1 cellular context compared by ENCODE assay signal in the genomic region with DNA sequence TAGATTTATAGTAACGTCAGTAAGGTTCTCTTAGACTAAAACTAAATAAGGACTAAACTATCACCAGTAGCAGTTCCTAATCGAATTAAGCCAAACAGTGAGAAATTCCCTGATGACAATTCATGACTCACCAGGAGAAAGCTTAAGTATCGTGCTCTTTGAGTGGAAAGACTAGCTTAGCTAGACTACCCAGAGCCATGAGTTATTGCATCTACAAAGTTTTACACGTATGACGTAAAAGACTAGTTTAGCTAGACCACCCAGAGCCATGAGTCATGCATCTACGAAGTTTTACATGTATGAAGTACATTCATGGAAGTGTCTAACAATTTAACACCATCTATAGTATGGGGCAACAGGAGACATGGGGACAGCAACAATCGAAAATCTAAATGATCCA.
TF ChIP-seq lines count a peak whose summit lies in the region.

No MANE protein-coding gene starts in this region.

TF ChIP-seq in HEK293, 187 proteins besides CTCF, POLR2A, EP300 and RAD21 (continued from another document):
- TF ChIP-seq PRDM6 (tag by site-specific recombination; IDR thresholded peaks at IDR 0.05) = peak; percentile 97
- TF ChIP-seq, protein P1, sequence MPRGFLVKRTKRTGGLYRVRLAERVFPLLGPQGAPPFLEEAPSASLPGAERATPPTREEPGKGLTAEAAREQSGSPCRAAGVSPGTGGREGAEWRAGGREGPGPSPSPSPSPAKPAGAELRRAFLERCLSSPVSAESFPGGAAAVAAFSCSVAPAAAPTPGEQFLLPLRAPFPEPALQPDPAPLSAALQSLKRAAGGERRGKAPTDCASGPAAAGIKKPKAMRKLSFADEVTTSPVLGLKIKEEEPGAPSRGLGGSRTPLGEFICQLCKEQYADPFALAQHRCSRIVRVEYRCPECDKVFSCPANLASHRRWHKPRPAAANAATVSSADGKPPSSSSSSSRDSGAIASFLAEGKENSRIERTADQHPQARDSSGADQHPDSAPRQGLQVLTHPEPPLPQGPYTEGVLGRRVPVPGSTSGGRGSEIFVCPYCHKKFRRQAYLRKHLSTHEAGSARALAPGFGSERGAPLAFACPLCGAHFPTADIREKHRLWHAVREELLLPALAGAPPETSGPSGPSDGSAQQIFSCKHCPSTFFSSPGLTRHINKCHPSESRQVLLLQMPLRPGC (tag by site-specific recombination; IDR thresholded peaks at IDR 0.05) = peak; percentile 75
- TF ChIP-seq, protein P2, sequence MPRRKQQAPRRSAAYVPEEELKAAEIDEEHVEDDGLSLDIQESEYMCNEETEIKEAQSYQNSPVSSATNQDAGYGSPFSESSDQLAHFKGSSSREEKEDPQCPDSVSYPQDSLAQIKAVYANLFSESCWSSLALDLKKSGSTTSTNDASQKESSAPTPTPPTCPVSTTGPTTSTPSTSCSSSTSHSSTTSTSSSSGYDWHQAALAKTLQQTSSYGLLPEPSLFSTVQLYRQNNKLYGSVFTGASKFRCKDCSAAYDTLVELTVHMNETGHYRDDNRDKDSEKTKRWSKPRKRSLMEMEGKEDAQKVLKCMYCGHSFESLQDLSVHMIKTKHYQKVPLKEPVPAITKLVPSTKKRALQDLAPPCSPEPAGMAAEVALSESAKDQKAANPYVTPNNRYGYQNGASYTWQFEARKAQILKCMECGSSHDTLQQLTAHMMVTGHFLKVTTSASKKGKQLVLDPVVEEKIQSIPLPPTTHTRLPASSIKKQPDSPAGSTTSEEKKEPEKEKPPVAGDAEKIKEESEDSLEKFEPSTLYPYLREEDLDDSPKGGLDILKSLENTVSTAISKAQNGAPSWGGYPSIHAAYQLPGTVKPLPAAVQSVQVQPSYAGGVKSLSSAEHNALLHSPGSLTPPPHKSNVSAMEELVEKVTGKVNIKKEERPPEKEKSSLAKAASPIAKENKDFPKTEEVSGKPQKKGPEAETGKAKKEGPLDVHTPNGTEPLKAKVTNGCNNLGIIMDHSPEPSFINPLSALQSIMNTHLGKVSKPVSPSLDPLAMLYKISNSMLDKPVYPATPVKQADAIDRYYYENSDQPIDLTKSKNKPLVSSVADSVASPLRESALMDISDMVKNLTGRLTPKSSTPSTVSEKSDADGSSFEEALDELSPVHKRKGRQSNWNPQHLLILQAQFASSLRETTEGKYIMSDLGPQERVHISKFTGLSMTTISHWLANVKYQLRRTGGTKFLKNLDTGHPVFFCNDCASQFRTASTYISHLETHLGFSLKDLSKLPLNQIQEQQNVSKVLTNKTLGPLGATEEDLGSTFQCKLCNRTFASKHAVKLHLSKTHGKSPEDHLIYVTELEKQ (tag by site-specific recombination; IDR thresholded peaks at IDR 0.05; ENCODE audit: borderline replicate concordance) = 0 out of 2 replicates have a peak, but pooled peaks have one; percentile 20
- TF ChIP-seq, protein P3, sequence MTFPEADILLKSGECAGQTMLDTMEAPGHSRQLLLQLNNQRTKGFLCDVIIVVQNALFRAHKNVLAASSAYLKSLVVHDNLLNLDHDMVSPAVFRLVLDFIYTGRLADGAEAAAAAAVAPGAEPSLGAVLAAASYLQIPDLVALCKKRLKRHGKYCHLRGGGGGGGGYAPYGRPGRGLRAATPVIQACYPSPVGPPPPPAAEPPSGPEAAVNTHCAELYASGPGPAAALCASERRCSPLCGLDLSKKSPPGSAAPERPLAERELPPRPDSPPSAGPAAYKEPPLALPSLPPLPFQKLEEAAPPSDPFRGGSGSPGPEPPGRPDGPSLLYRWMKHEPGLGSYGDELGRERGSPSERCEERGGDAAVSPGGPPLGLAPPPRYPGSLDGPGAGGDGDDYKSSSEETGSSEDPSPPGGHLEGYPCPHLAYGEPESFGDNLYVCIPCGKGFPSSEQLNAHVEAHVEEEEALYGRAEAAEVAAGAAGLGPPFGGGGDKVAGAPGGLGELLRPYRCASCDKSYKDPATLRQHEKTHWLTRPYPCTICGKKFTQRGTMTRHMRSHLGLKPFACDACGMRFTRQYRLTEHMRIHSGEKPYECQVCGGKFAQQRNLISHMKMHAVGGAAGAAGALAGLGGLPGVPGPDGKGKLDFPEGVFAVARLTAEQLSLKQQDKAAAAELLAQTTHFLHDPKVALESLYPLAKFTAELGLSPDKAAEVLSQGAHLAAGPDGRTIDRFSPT (tag by site-specific recombination; IDR thresholded peaks at IDR 0.05) = peak; percentile 81
- TF ChIP-seq, protein P4, sequence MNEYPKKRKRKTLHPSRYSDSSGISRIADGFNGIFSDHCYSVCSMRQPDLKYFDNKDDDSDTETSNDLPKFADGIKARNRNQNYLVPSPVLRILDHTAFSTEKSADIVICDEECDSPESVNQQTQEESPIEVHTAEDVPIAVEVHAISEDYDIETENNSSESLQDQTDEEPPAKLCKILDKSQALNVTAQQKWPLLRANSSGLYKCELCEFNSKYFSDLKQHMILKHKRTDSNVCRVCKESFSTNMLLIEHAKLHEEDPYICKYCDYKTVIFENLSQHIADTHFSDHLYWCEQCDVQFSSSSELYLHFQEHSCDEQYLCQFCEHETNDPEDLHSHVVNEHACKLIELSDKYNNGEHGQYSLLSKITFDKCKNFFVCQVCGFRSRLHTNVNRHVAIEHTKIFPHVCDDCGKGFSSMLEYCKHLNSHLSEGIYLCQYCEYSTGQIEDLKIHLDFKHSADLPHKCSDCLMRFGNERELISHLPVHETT (tag by site-specific recombination; IDR thresholded peaks at IDR 0.05) = peak; percentile 36; the same call in 1 of the 2 replicates
- peak; percentile 98 for TF ChIP-seq ZNF629 (tag by site-specific recombination; IDR thresholded peaks at IDR 0.05)
- TF ChIP-seq, protein P5, sequence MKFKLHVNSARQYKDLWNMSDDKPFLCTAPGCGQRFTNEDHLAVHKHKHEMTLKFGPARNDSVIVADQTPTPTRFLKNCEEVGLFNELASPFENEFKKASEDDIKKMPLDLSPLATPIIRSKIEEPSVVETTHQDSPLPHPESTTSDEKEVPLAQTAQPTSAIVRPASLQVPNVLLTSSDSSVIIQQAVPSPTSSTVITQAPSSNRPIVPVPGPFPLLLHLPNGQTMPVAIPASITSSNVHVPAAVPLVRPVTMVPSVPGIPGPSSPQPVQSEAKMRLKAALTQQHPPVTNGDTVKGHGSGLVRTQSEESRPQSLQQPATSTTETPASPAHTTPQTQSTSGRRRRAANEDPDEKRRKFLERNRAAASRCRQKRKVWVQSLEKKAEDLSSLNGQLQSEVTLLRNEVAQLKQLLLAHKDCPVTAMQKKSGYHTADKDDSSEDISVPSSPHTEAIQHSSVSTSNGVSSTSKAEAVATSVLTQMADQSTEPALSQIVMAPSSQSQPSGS (tag by site-specific recombination; IDR thresholded peaks at IDR 0.05; ENCODE audit: low read depth) = peak; percentile 65
- no peak for TF ChIP-seq ZFP37 (tag by site-specific recombination; IDR thresholded peaks at IDR 0.05)
- TF ChIP-seq ZNF2 (tag by site-specific recombination; IDR thresholded peaks at IDR 0.05) = 0 out of 2 replicates have a peak, but pooled peaks have one; percentile 29
- TF ChIP-seq, protein P6, sequence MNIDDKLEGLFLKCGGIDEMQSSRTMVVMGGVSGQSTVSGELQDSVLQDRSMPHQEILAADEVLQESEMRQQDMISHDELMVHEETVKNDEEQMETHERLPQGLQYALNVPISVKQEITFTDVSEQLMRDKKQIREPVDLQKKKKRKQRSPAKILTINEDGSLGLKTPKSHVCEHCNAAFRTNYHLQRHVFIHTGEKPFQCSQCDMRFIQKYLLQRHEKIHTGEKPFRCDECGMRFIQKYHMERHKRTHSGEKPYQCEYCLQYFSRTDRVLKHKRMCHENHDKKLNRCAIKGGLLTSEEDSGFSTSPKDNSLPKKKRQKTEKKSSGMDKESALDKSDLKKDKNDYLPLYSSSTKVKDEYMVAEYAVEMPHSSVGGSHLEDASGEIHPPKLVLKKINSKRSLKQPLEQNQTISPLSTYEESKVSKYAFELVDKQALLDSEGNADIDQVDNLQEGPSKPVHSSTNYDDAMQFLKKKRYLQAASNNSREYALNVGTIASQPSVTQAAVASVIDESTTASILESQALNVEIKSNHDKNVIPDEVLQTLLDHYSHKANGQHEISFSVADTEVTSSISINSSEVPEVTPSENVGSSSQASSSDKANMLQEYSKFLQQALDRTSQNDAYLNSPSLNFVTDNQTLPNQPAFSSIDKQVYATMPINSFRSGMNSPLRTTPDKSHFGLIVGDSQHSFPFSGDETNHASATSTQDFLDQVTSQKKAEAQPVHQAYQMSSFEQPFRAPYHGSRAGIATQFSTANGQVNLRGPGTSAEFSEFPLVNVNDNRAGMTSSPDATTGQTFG (tag by site-specific recombination; IDR thresholded peaks at IDR 0.05; ENCODE audit: borderline replicate concordance) = no peak
- TF ChIP-seq ZNF121 (tag by site-specific recombination; IDR thresholded peaks at IDR 0.05) = no peak
- TF ChIP-seq SCRT2 (tag by site-specific recombination; IDR thresholded peaks at IDR 0.05) = 0 out of 2 replicates have a peak, but pooled peaks have one; percentile 31
- peak; percentile 55 for TF ChIP-seq ZEB2 (tag by site-specific recombination; IDR thresholded peaks at IDR 0.05)
- TF ChIP-seq OSR2 (tag by site-specific recombination; IDR thresholded peaks at IDR 0.05) = peak; percentile 70
- no peak for TF ChIP-seq ZNF677 (tag by site-specific recombination; IDR thresholded peaks at IDR 0.05)
- peak; percentile 76; the same call in 1 of the 2 replicates for TF ChIP-seq ZNF660 (tag by site-specific recombination; IDR thresholded peaks at IDR 0.05)
- 0 out of 2 replicates have a peak, but pooled peaks have one; percentile 20 for TF ChIP-seq ZNF366 (tag by site-specific recombination; conservative IDR thresholded peaks at IDR 0.05)
- TF ChIP-seq SP7 (tag by site-specific recombination; IDR thresholded peaks at IDR 0.05) = peak; percentile 54; the same call in 1 of the 2 replicates
- TF ChIP-seq ZBTB21 (tag by site-specific recombination; IDR thresholded peaks at IDR 0.05) = peak; percentile 93
- TF ChIP-seq PRDM1 (tag by site-specific recombination; IDR thresholded peaks at IDR 0.05) = peak; percentile 80
- no peak for TF ChIP-seq BCL11A (tag by site-specific recombination; IDR thresholded peaks at IDR 0.05; ENCODE audit: low read depth)
